10 cellular contexts compared by ENCODE assay signal in genomic region chr2:216370961-216371633, GRCh38. TPM values are rescaled to one million over a fixed set of nuclear protein-coding genes. Genes with fewer than 3 reads are reported as not detected.
DNase-seq lines count a peak whose midpoint lies in the region; ATAC-seq and TF ChIP-seq lines count a peak whose summit lies in the region.
"Had no signal": no experiment of that assay in that cellular context is flagged by ENCODE, and none has a peak within 500 bp of the region (broad histone marks: within the 10 kb centered on the region; RNA-seq: fewer than 3 reads in every experiment).

No MANE protein-coding gene starts in this region.

- H2BK5ac ChIP-seq in mesenchymal stem cell (ENCODE audit: low read depth, low read length, poor library complexity, severe bottlenecking), result no peak overlapping the region

- H2BK12ac ChIP-seq in mesenchymal stem cell (ENCODE audit: low read length in 2 of 2), result peak overlapping the region in 1 of 2 experiments; percentile 47

- H3K23ac ChIP-seq in mesenchymal stem cell (ENCODE audit: low read length in 2 of 2), result peak overlapping the region in 1 of 2 experiments; percentile 51

- WGBS in mesenchymal stem cell, result under 1% methylated on average over 18 of the region's 45 CpGs
- 0 to 2% methylated on average over 36 to 45 of the region's 45 CpGs for WGBS in aorta, 2 donors

- H3K36me3 ChIP-seq in mesenchymal stem cell (ENCODE audit: control insufficient read depth in 1 of 2, insufficient read depth in 2 of 2, low read depth in 1 of 2, low read length in 2 of 2) (no peaks in the 10 kb centered on the region), aorta (ENCODE audit: control insufficient read depth in 1 of 2, insufficient read depth in 2 of 2, low read length in 1 of 2) (no peaks in the 10 kb centered on the region)

- no peak overlapping the region for H3K27ac ChIP-seq in mesenchymal stem cell (ENCODE audit: low read length, poor library complexity, severe bottlenecking)
- H3K27ac ChIP-seq in aorta (ENCODE audit: low read depth in 1 of 2, low read length in 2 of 2), result no peak overlapping the region

- H3K4me3 ChIP-seq in AG10803 (ENCODE audit: low read length) (peak overlapping the region; percentile 87), cardiac fibroblast (replicated peaks in 1 of 2; ENCODE audit: low read depth in 2 of 2, low read length in 2 of 2) (peak overlapping the region; percentile 55 to 71), mesenchymal stem cell (ENCODE audit: insufficient read depth in 1 of 2, low read depth in 1 of 2, low read length in 2 of 2) (peak overlapping the region; percentile 60 to 77), aorta (ENCODE audit: low read length in 2 of 2) (no peak overlapping the region)

- ATAC-seq in GM19351 (IDR thresholded peaks at IDR 0.05; ENCODE audit: unreplicated experiment) (no peak), aorta (ENCODE audit: low FRiP score) (no peak), GM19023 (IDR thresholded peaks at IDR 0.05; ENCODE audit: unreplicated experiment) (no peak)

- H2BK15ac ChIP-seq in mesenchymal stem cell (ENCODE audit: low read depth, poor library complexity, severe bottlenecking), result no peak overlapping the region

- DNase-seq in AG10803 (ENCODE audit: low read depth) (peak; percentile 17), HEK293T (ENCODE audit: extremely low spot score) (peak; percentile 30), cardiac fibroblast (ENCODE audit: low read depth in 2 of 2) (no peak), mesenchymal stem cell (peak; percentile 28), aorta (no peak), GM19238 (ENCODE audit: insufficient read length, low spot score) (no peak)
- DNase-seq: activated naive CD4-positive, alpha-beta T cell treated with Interleukin-2 at 50 U/mL for 16 hours had no signal

- no peak overlapping the region for H2BK120ac ChIP-seq in mesenchymal stem cell (ENCODE audit: low read depth, low read length)

- H3K9me3 ChIP-seq in mesenchymal stem cell (ENCODE audit: control insufficient read depth, low read length) (no peaks in the 10 kb centered on the region), aorta (ENCODE audit: control insufficient read depth, low read length) (no peaks in the 10 kb centered on the region)

- peak overlapping the region; percentile 10 to 75 for H3K18ac ChIP-seq in mesenchymal stem cell (ENCODE audit: low read depth in 1 of 2, low read length in 2 of 2)

- TF ChIP-seq CTCF in AG10803 (conservative IDR thresholded peaks at IDR 0.05; ENCODE audit: low read length) (no peak), cardiac fibroblast (IDR thresholded peaks at IDR 0.05; ENCODE audit: low read depth, low read length) (no peak)

- peaks cover 2% of the 10 kb centered on the region for H3K79me1 ChIP-seq in mesenchymal stem cell (replicated peaks; ENCODE audit: low read length, poor library complexity, severe bottlenecking)

- H4K8ac ChIP-seq in mesenchymal stem cell (ENCODE audit: low read length), result no peak overlapping the region

- intact Hi-C loops in aorta (cut with DNase I), result no loop called here

- no peak overlapping the region for H2AK5ac ChIP-seq in mesenchymal stem cell (ENCODE audit: low read length, severe bottlenecking)

- no peak overlapping the region for H2AFZ ChIP-seq in mesenchymal stem cell (ENCODE audit: low read depth, low read length)

- CTCF ChIA-PET in HEK293T (lab: Yijun Ruan, JAX), result no interaction called here

- no peak overlapping the region for H3K14ac ChIP-seq in mesenchymal stem cell (ENCODE audit: low read length in 2 of 2)

- peaks cover 17% of the 10 kb centered on the region for H3K4me1 ChIP-seq in mesenchymal stem cell (ENCODE audit: control insufficient read depth, insufficient read depth, low read depth, low read length)
- no peaks in the 10 kb centered on the region for H3K4me1 ChIP-seq in aorta (ENCODE audit: control insufficient read depth in 1 of 2, insufficient read depth in 2 of 2, low read length in 2 of 2)

- peak overlapping the region; percentile 44 for H3K9ac ChIP-seq in mesenchymal stem cell (ENCODE audit: low read length)

- H3K4me2 ChIP-seq in mesenchymal stem cell (ENCODE audit: low read length, poor library complexity, severe bottlenecking), result peak overlapping the region; percentile 80

- peak overlapping the region in 1 of 2 experiments; percentile 67 for H3K4ac ChIP-seq in mesenchymal stem cell (ENCODE audit: low read depth in 1 of 2, low read length in 2 of 2)

- peaks cover 5 to 21% of the 10 kb centered on the region in 2 experiments for H3K27me3 ChIP-seq in mesenchymal stem cell (ENCODE audit: control insufficient read depth in 1 of 2, insufficient read depth in 1 of 2, low read length in 2 of 2)
- peaks cover 0 to 3% of the 10 kb centered on the region in 2 donors for H3K27me3 ChIP-seq in aorta (ENCODE audit: control insufficient read depth in 1 of 2, insufficient read depth in 2 of 2, low read length in 1 of 2)

- POLR2A ChIA-PET in HEK293T (lab: Yijun Ruan, JAX), result no interaction called here

- no peak overlapping the region for H4K91ac ChIP-seq in mesenchymal stem cell (ENCODE audit: low read length)

TF ChIP-seq in HEK293T, 16 proteins besides CTCF, POLR2A, EP300 and RAD21:
- TF ChIP-seq ZNF384 (IDR thresholded peaks at IDR 0.05) (no peak), BHLHE40 (IDR thresholded peaks at IDR 0.05; ENCODE audit: borderline replicate concordance) (no peak), LEF1 (IDR thresholded peaks at IDR 0.05; ENCODE audit: borderline replicate concordance) (no peak), FOXA1 (IDR thresholded peaks at IDR 0.05) (no peak), HDGF (IDR thresholded peaks at IDR 0.05; ENCODE audit: borderline replicate concordance) (no peak), NFRKB (IDR thresholded peaks at IDR 0.05) (no peak), SP1 (IDR thresholded peaks at IDR 0.05) (no peak), SUZ12 (IDR thresholded peaks at IDR 0.05) (no peak), ARNT (IDR thresholded peaks at IDR 0.05) (no peak), L3MBTL2 (conservative IDR thresholded peaks at IDR 0.05) (no peak), FOXK2 (IDR thresholded peaks at IDR 0.05) (no peak), ELF4 (IDR thresholded peaks at IDR 0.05) (no peak), TARDBP (IDR thresholded peaks at IDR 0.05) (no peak), FOXM1 (IDR thresholded peaks at IDR 0.05; ENCODE audit: borderline replicate concordance) (no peak), CTBP1 (IDR thresholded peaks at IDR 0.05; ENCODE audit: borderline replicate concordance) (no peak), PKNOX1 (IDR thresholded peaks at IDR 0.05) (no peak)
TF ChIP-seq in HEK293T: peak in this region for 0.

RNA-seq across cellular contexts. Expression of gene MARCHF4, which starts 1.2 kb away (rescaled TPM):
- 2.3 TPM for polyA plus RNA-seq in mesenchymal stem cell (2013, experiment 1 of 2)
- 2.3 TPM for polyA plus RNA-seq in mesenchymal stem cell (2013, experiment 2 of 2)
- total RNA-seq in aorta, result under 1 TPM in 1 of 2 donors, not detected in 1; 0.13 TPM
- not detected for polyA plus RNA-seq in aorta
- total RNA-seq: OCI-LY7 had no signal

RNA-seq across cellular contexts. Expression of gene SMARCAL1, which starts 41.2 kb away (rescaled TPM):
- polyA plus RNA-seq in mesenchymal stem cell (2013, experiment 1 of 2), result 13.0 TPM
- 13.3 TPM for polyA plus RNA-seq in mesenchymal stem cell (2013, experiment 2 of 2)
- 10 to 100 TPM; 13.9 to 29.8 TPM for total RNA-seq in aorta
- 10 to 100 TPM in 1 of 2 donors, 1 to 10 TPM in 1; 9.4 to 10.9 TPM for polyA plus RNA-seq in aorta

Comparison
In these comparisons a context has a peak if more than half of its experiments do, and no peak if none do; other contexts are left out.
1. DNase-seq: peak in AG10803 (single experiment), HEK293T (single experiment) and mesenchymal stem cell (single experiment); none in cardiac fibroblast (0 of 2), aorta (0 of 2) and GM19238 (single experiment).
2. H3K4me3 ChIP-seq: peak in AG10803 (single experiment), cardiac fibroblast (2 of 2) and mesenchymal stem cell (2 of 2); none in aorta (0 of 2).